Comparison of ENCODE assay signal across 8 cellular contexts in the genomic region with DNA sequence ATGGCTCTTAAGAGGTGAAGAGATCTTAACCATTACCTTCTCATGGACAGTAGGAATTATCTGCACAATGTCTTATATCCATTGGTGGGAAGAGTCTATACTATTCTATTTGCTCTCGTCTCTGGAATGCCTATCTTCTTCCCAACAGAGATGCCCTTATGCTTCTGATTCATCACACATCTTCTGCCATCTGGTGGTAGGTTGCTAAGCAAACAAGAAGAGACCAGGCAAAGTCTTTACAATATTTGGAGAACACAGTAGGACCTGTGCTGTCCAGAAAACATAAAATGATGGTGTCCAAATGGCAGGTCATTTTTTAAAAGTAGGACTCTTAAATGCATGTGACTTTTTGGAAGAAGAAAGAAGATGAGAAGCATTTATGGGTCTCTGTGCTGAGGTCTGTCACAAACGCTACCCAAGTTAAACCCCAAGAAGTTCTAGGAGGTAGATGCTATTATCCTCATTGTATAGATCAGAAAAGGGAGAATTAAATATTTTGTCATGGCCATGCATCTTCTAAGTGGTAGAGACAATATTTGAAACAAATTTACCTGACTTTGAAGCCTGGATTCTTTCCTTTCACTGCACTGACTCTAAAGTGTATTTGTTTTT.
A peak's percentile ranks its signal among the peaks of the same experiment; 100 is the strongest.
DNase-seq lines count a peak whose midpoint lies in the region; ATAC-seq lines count a peak whose summit lies in the region.

No MANE protein-coding gene starts in this region.

- ATAC-seq in HG03280 (IDR thresholded peaks at IDR 0.05; ENCODE audit: unreplicated experiment), result peak; percentile 53
- ATAC-seq in HG03135 (IDR thresholded peaks at IDR 0.05; ENCODE audit: unreplicated experiment), result no peak
- ATAC-seq in GM21825 (IDR thresholded peaks at IDR 0.05; ENCODE audit: unreplicated experiment), result no peak

- DNase-seq in ELR (ENCODE audit: low read depth), result peak; percentile 13
- peak; percentile 70 for DNase-seq in NCI-H748 treated with DMSO at 0.1 percent for 48 hours (lab: John Stamatoyannopoulos, UW)
- peak; percentile 30 for DNase-seq in iPS-NIHi7 (ENCODE audit: extremely low spot score)
- DNase-seq in NCI-H1930 (lab: John Stamatoyannopoulos, UW), result no peak
- DNase-seq in dedifferentiated amniotic fluid mesenchymal stem cell (ENCODE audit: extremely low spot score), result no peak

Comparison
In these comparisons a context has a peak if more than half of its experiments do, and no peak if none do; other contexts are left out.
1. DNase-seq: peak in ELR (single experiment), NCI-H748 treated with DMSO at 0.1 percent for 48 hours (single experiment) and iPS-NIHi7 (single experiment); none in NCI-H1930 (0 of 2) and dedifferentiated amniotic fluid mesenchymal stem cell (single experiment).